In the genomic region with DNA sequence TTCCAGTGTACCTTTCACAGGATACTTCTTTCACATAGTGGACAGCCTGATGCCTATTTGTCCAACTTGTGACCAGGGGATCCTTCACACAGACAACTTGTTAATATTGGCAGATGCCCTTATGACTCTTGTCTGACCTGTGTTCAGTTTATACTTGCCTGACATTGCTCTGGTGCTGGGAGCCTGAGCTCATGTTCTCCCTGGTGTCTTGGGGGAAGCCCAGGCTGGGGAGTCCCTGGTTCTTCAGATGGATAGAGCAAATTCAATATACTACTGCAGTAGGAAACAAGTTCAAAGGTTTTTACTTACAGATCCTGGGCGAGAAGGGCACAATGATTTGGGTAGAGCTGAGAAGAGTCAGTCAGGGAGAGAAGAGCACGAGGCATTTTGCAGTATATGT, we compare ENCODE assay signal across 22 cellular contexts.
DNase-seq lines count a peak whose midpoint lies in the region; ATAC-seq and TF ChIP-seq lines count a peak whose summit lies in the region.
"Had no signal": no experiment of that assay in that cellular context is flagged by ENCODE, and none has a peak within 500 bp of the region (broad histone marks: within the 10 kb centered on the region; RNA-seq: fewer than 3 reads in every experiment).

No MANE protein-coding gene starts in this region.

- no peak overlapping the region for H3K4me3 ChIP-seq in osteoblast (ENCODE audit: insufficient read depth, low read length)
- H3K4me3 ChIP-seq: A549 had no signal

- H3K27ac ChIP-seq in substantia nigra (ENCODE audit: low read depth, low read length, poor library complexity, severe bottlenecking) = no peak overlapping the region
- H3K27ac ChIP-seq in osteoblast (ENCODE audit: low read depth, low read length) = no peak overlapping the region
- H3K27ac ChIP-seq: A549, KMS-11, RWPE1 had no signal

- ATAC-seq in GM18868 (IDR thresholded peaks at IDR 0.05; ENCODE audit: unreplicated experiment) = peak; percentile 86
- ATAC-seq in GM21786 (IDR thresholded peaks at IDR 0.05; ENCODE audit: unreplicated experiment) = peak; percentile 52
- ATAC-seq in HG02852 (IDR thresholded peaks at IDR 0.05; ENCODE audit: unreplicated experiment) = peak; percentile 66
- peak; percentile 48 for ATAC-seq in HG03565 (IDR thresholded peaks at IDR 0.05; ENCODE audit: unreplicated experiment)
- no peak for ATAC-seq in GM21576 (IDR thresholded peaks at IDR 0.05; ENCODE audit: unreplicated experiment)
- no peak for ATAC-seq in GM19328 (IDR thresholded peaks at IDR 0.05; ENCODE audit: unreplicated experiment)
- ATAC-seq: A549, SK-N-SH treated with all-trans-retinoic acid at 6 μM for 48 hours, T-cell had no signal

- H3K4me1 ChIP-seq in osteoblast (ENCODE audit: insufficient read depth, low read length) = no peaks in the 10 kb centered on the region
- H3K4me1 ChIP-seq: A549 had no signal

- no peak overlapping the region for H2AFZ ChIP-seq in osteoblast (ENCODE audit: low read length)

- no peak for TF ChIP-seq CTCF in osteoblast (IDR thresholded peaks at IDR 0.05; ENCODE audit: extremely low read depth, low read depth, low read length)

- no peaks in the 10 kb centered on the region for H3K27me3 ChIP-seq in osteoblast (ENCODE audit: insufficient read depth, low read length)

- no peaks in the 10 kb centered on the region for H4K20me1 ChIP-seq in osteoblast (ENCODE audit: insufficient read depth, low read length)

- no peaks in the 10 kb centered on the region for H3K79me2 ChIP-seq in osteoblast (ENCODE audit: insufficient read depth, low read length)

- no peaks in the 10 kb centered on the region for H3K36me3 ChIP-seq in osteoblast (ENCODE audit: insufficient read depth, low read length)

- H3K9me3 ChIP-seq in osteoblast (ENCODE audit: low read depth, low read length) = no peaks in the 10 kb centered on the region
- H3K9me3 ChIP-seq: A549 had no signal

- DNase-seq in substantia nigra (lab: John Stamatoyannopoulos, UW) (no peak), osteoblast (ENCODE audit: insufficient read length, low spot score, missing footprints) (no peak)
- DNase-seq: DMS53, GDM1, IMR-90, NCI-H1105 treated with DMSO at 0.1 percent for 48 hours, NCI-H2029 treated with DMSO at 0.1 percent for 48 hours, NCI-H226, NCI-H510A treated with DMSO at 0.1 percent for 48 hours, NCI-H748 treated with DMSO at 0.1 percent for 48 hours, SHP77 treated with DMSO at 0.1 percent for 48 hours, T-cell had no signal

- no peak overlapping the region for H3K4me2 ChIP-seq in osteoblast (ENCODE audit: insufficient read depth, low read length)
- H3K4me2 ChIP-seq: A549, KMS-11 had no signal

Comparison
In these comparisons a context has a peak if more than half of its experiments do, and no peak if none do; other contexts are left out.
1. ATAC-seq: peak in GM18868 (single experiment), GM21786 (single experiment), HG02852 (single experiment) and HG03565 (single experiment); none in GM21576 (single experiment) and GM19328 (single experiment).